8 cellular contexts compared by ENCODE assay signal in genomic region chr2:149586063-149586462, GRCh38. TPM values are rescaled to one million over a fixed set of nuclear protein-coding genes. Genes with fewer than 3 reads are reported as not detected.
A peak's percentile ranks its signal among the peaks of the same experiment; 100 is the strongest.
DNase-seq lines count a peak whose midpoint lies in the region; ATAC-seq and TF ChIP-seq lines count a peak whose summit lies in the region.

No MANE protein-coding gene starts in this region.

- TF ChIP-seq CTCF in kidney epithelial cell (IDR thresholded peaks at IDR 0.05; ENCODE audit: insufficient read depth, low read length, poor library complexity, severe bottlenecking) = no peak

- H3K36me3 Mint-ChIP-seq in activated T-cell treated with anti-CD3 and anti-CD28 coated beads, Interleukin-2, amount 50 U/mL, for 24 hours (ENCODE audit: low read depth) = peaks cover 62% of the 10 kb centered on the region
- peaks cover 15% of the 10 kb centered on the region for H3K36me3 Mint-ChIP-seq in activated naive CD8-positive, alpha-beta T cell

- no peaks in the 10 kb centered on the region for H3K36me3 ChIP-seq in kidney epithelial cell (ENCODE audit: control insufficient read depth, insufficient read depth, low read length)
- H3K36me3 ChIP-seq in thymus (ENCODE audit: control insufficient read depth, insufficient read depth) = peaks cover 3% of the 10 kb centered on the region

- peak overlapping the region; percentile 73 for H3K27ac Mint-ChIP-seq in activated T-cell treated with anti-CD3 and anti-CD28 coated beads, Interleukin-2, amount 50 U/mL, for 24 hours
- H3K27ac Mint-ChIP-seq in activated naive CD8-positive, alpha-beta T cell = peak overlapping the region; percentile 61

- no peaks in the 10 kb centered on the region for H3K27me3 ChIP-seq in kidney epithelial cell (ENCODE audit: control insufficient read depth, insufficient read depth, low read length)
- no peaks in the 10 kb centered on the region for H3K27me3 ChIP-seq in thymus (ENCODE audit: control insufficient read depth, insufficient read depth)

- ATAC-seq in GM18520 (IDR thresholded peaks at IDR 0.05; ENCODE audit: unreplicated experiment) = no peak
- ATAC-seq in HG03280 (IDR thresholded peaks at IDR 0.05; ENCODE audit: unreplicated experiment) = no peak

- H3K4me1 Mint-ChIP-seq in activated T-cell treated with anti-CD3 and anti-CD28 coated beads, Interleukin-2, amount 50 U/mL, for 24 hours (ENCODE audit: low read depth) = peaks cover 52% of the 10 kb centered on the region
- H3K4me1 Mint-ChIP-seq in activated naive CD8-positive, alpha-beta T cell (ENCODE audit: low read depth) = peaks cover 56% of the 10 kb centered on the region

- peaks cover 9% of the 10 kb centered on the region for H3K27me3 Mint-ChIP-seq in activated T-cell treated with anti-CD3 and anti-CD28 coated beads, Interleukin-2, amount 50 U/mL, for 24 hours
- peaks cover 10% of the 10 kb centered on the region for H3K27me3 Mint-ChIP-seq in activated naive CD8-positive, alpha-beta T cell

- WGBS in thymus = 73% methylated on average over 3 of the region's 3 CpGs

- no peaks in the 10 kb centered on the region for H3K9me3 Mint-ChIP-seq in activated T-cell treated with anti-CD3 and anti-CD28 coated beads, Interleukin-2, amount 50 U/mL, for 24 hours
- H3K9me3 Mint-ChIP-seq in activated naive CD8-positive, alpha-beta T cell (ENCODE audit: low read depth) = no peaks in the 10 kb centered on the region

- no peak for DNase-seq in activated T-cell treated with anti-CD3 and anti-CD28 coated beads, Interleukin-2, amount 50 U/mL, for 24 hours
- DNase-seq in activated T-cell treated with anti-CD3 and anti-CD28 coated beads for 4 hours (no peak), kidney epithelial cell (ENCODE audit: low read depth) (no peak), iPS-NIHi11 (ENCODE audit: low spot score) (no peak)

- H3K4me3 Mint-ChIP-seq in activated T-cell treated with anti-CD3 and anti-CD28 coated beads, Interleukin-2, amount 50 U/mL, for 24 hours = peak overlapping the region; percentile 98
- peak overlapping the region; percentile 98 for H3K4me3 Mint-ChIP-seq in activated naive CD8-positive, alpha-beta T cell

- H3K9me3 ChIP-seq in thymus (ENCODE audit: control insufficient read depth) = no peaks in the 10 kb centered on the region

- peak overlapping the region; percentile 89 for H3K4me3 ChIP-seq in kidney epithelial cell (ENCODE audit: low read depth, low read length)
- H3K4me3 ChIP-seq in thymus (ENCODE audit: low read length) = peak overlapping the region; percentile 99

- H3K27ac ChIP-seq in thymus (ENCODE audit: low read depth) = no peak overlapping the region

- peaks cover 3% of the 10 kb centered on the region for H3K4me1 ChIP-seq in thymus (ENCODE audit: control insufficient read depth, insufficient read depth, low read length)

RNA-seq across cellular contexts. Expression of gene MMADHC, which starts 1.5 kb away (rescaled TPM):
- total RNA-seq in kidney epithelial cell = 118 and 139 TPM in 2 replicates
- 95.9 TPM for polyA plus RNA-seq in thymus
